Comparison of ENCODE assay signal across 9 cellular contexts in genomic region chr6:26232950-26233607, GRCh38.
A peak's percentile ranks its signal among the peaks of the same experiment; 100 is the strongest.
DNase-seq lines count a peak whose midpoint lies in the region; ATAC-seq lines count a peak whose summit lies in the region.
"Had no signal": no experiment of that assay in that cellular context is flagged by ENCODE, and none has a peak within 500 bp of the region (broad histone marks: within the 10 kb centered on the region; RNA-seq: fewer than 3 reads in every experiment).

No MANE protein-coding gene starts in this region.

- H3K36me3 ChIP-seq in MG63 (no peaks in the 10 kb centered on the region), iPS DF 6.9 (ENCODE audit: control insufficient read depth, insufficient read depth, low read length) (no peaks in the 10 kb centered on the region)

- DNase-seq in NCI-H2029 (lab: John Stamatoyannopoulos, UW) = peak; percentile 39
- DNase-seq in NCI-H2029 treated with DMSO at 0.1 percent for 48 hours (lab: John Stamatoyannopoulos, UW) = no peak
- no peak for DNase-seq in MG63
- DNase-seq in activated naive CD4-positive, alpha-beta T cell treated with anti-CD3 and anti-CD28 coated beads for 36 hours = peak; percentile 68
- no peak for DNase-seq in iPS DF 6.9 (ENCODE audit: low read depth, low spot score)
- DNase-seq in stimulated activated CD4-positive, alpha-beta T cell treated with anti-CD3 and anti-CD28 coated beads, Interleukin-2, amount 100 ng/mL, for 24 hours = peak; percentile 44 to 66
- DNase-seq in NCI-H128 (lab: John Stamatoyannopoulos, UW; ENCODE audit: unreplicated experiment) = no peak

- H3K27me3 ChIP-seq in MG63 = no peaks in the 10 kb centered on the region
- H3K27me3 ChIP-seq in iPS DF 6.9 (ENCODE audit: control insufficient read depth, insufficient read depth, low read length) = no peaks in the 10 kb centered on the region

- no peak overlapping the region for H3K27ac ChIP-seq in iPS DF 6.9 (ENCODE audit: low read length)
- H3K27ac ChIP-seq: C4-2B had no signal

- H3K4me1 ChIP-seq in iPS DF 6.9 (ENCODE audit: control insufficient read depth, insufficient read depth, low read length) = no peaks in the 10 kb centered on the region

- H3K9me3 Mint-ChIP-seq in activated naive CD4-positive, alpha-beta T cell treated with anti-CD3 and anti-CD28 coated beads for 36 hours = no peaks in the 10 kb centered on the region

- peak overlapping the region; percentile 100 for H3K27ac Mint-ChIP-seq in activated naive CD4-positive, alpha-beta T cell treated with anti-CD3 and anti-CD28 coated beads for 36 hours

- H3K4me3 ChIP-seq in MG63 (peak overlapping the region; percentile 51), iPS DF 6.9 (ENCODE audit: low read length) (peak overlapping the region; percentile 60; the same call in 1 of the 2 replicates)

- no CpG with 5 or more reads among the region's 31 CpGs for WGBS in iPS DF 6.9 (ENCODE audit: insufficient coverage, insufficient read length)

- intact Hi-C loops in activated naive CD4-positive, alpha-beta T cell treated with anti-CD3 and anti-CD28 coated beads for 36 hours (cut with micrococcal nuclease) = loop anchor here (1.0 to 2.0 kb wide), 6 partner anchors 9 to 75 kb away; a partner anchor contains a TSS

- peaks cover 12% of the 10 kb centered on the region for H3K36me3 Mint-ChIP-seq in activated naive CD4-positive, alpha-beta T cell treated with anti-CD3 and anti-CD28 coated beads for 36 hours (ENCODE audit: low read depth)

- H3K4me1 Mint-ChIP-seq in activated naive CD4-positive, alpha-beta T cell treated with anti-CD3 and anti-CD28 coated beads for 36 hours (ENCODE audit: low read depth) = peaks cover 32% of the 10 kb centered on the region

- H3K9me3 ChIP-seq in MG63 = no peaks in the 10 kb centered on the region
- no peaks in the 10 kb centered on the region for H3K9me3 ChIP-seq in iPS DF 6.9 (ENCODE audit: control insufficient read depth, insufficient read depth, low read length)

- CTCF ChIA-PET in activated naive CD4-positive, alpha-beta T cell treated with anti-CD3 and anti-CD28 coated beads for 36 hours (lab: Charles Lee) = interaction anchor here (0.8 to 1.0 kb wide), 2 partner anchors 37 to 45 kb away, joined by 3 read pairs; a partner anchor contains a TSS

- H3K4me3 Mint-ChIP-seq in activated naive CD4-positive, alpha-beta T cell treated with anti-CD3 and anti-CD28 coated beads for 36 hours = peak overlapping the region; percentile 83

- ATAC-seq in GM19324 (IDR thresholded peaks at IDR 0.05; ENCODE audit: low FRiP score, unreplicated experiment) = no peak

- peaks cover 3% of the 10 kb centered on the region for H3K27me3 Mint-ChIP-seq in activated naive CD4-positive, alpha-beta T cell treated with anti-CD3 and anti-CD28 coated beads for 36 hours (ENCODE audit: low read depth)

Comparison
In these comparisons a context has a peak if more than half of its experiments do, and no peak if none do; other contexts are left out.
1. DNase-seq: peak in NCI-H2029 (single experiment), activated naive CD4-positive, alpha-beta T cell treated with anti-CD3 and anti-CD28 coated beads for 36 hours (single experiment) and stimulated activated CD4-positive, alpha-beta T cell treated with anti-CD3 and anti-CD28 coated beads, Interleukin-2, amount 100 ng/mL, for 24 hours (2 of 2); none in NCI-H2029 treated with DMSO at 0.1 percent for 48 hours (single experiment), MG63 (single experiment), iPS DF 6.9 (single experiment) and NCI-H128 (single experiment).